Comparison of ENCODE assay signal across 1 cellular context in genomic region chr9:16688814-16689213, GRCh38.
TF ChIP-seq lines count a peak whose summit lies in the region.

No MANE protein-coding gene starts in this region.

TF ChIP-seq in endothelial cell of umbilical vein, 7 proteins besides CTCF, POLR2A, EP300 and RAD21:
- TF ChIP-seq EZH2 (IDR thresholded peaks at IDR 0.05; ENCODE audit: borderline replicate concordance, low read depth, low read length, severe bottlenecking) (no peak), FOS (IDR thresholded peaks at IDR 0.05; ENCODE audit: borderline replicate concordance, insufficient read depth, low read length) (no peak), POLR2AphosphoS5 (IDR thresholded peaks at IDR 0.05; ENCODE audit: insufficient read depth, low read depth, low read length) (no peak), JUN (IDR thresholded peaks at IDR 0.05; ENCODE audit: borderline replicate concordance, insufficient read depth, insufficient read length, low read depth) (no peak), MYC (IDR thresholded peaks at IDR 0.05; ENCODE audit: low read depth, low read length) (no peak), GATA2 (IDR thresholded peaks at IDR 0.05; ENCODE audit: insufficient read depth, insufficient read length, low read depth, low read length) (no peak)
- TF ChIP-seq, protein P1, sequence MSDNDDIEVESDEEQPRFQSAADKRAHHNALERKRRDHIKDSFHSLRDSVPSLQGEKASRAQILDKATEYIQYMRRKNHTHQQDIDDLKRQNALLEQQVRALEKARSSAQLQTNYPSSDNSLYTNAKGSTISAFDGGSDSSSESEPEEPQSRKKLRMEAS (IDR thresholded peaks at IDR 0.05; ENCODE audit: insufficient read depth, insufficient read length): no peak
